In the genomic region with DNA sequence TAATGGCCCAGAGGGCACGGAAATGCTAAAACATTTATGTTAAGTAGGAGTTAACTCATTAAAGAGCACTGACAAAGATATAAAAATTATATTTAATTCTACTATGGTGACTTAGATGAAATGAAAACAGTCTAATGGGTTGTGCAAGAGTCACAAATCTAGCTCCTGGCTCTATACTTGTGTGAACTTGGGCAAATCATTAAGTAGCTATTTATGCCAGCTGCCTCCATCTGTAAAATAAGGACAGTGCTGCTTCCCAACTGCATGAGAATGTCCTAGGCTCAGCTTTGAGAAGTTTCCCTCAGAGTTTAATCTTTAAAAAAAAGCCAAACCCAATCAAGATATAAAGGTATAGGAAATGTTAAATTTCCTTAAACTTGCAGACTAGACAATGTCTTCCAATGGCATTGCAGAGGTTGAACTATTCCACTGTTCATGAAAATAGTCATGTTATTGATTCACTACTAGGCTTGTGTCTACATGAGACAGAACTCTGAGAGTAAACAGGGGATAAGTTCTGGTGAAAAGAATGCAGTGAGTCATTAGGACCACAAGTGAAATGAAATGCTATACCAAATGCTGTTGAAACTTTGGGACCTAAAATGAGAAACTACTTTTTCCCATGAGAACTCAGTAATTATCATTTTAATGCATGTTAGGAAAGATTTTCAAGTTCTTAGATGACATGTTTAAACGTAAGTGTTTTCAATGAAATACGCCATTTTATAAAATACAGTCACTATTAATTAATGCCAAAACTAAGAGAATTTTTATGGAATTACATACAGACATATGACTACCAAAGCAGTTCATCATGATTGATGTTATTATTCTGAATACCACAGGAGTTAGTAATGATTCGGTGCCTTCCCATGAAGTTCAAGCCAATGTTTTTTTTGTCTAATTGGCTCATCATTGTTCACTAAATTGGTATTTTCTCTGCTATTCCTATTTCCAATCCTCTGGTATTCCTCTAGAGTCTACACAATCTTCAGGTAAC, we compare ENCODE assay signal across 10 cellular contexts.
DNase-seq lines count a peak whose midpoint lies in the region; FAIRE-seq and TF ChIP-seq lines count a peak whose summit lies in the region.
"Had no signal": no experiment of that assay in that cellular context is flagged by ENCODE, and none has a peak within 500 bp of the region (broad histone marks: within the 10 kb centered on the region; RNA-seq: fewer than 3 reads in every experiment).

No MANE protein-coding gene starts in this region.

- peak overlapping the region; percentile 41 for H3K9ac ChIP-seq in mesenchymal stem cell (ENCODE audit: low read length)

- H4K8ac ChIP-seq in mesenchymal stem cell (ENCODE audit: low read length): no peak overlapping the region

- H3K4me3 ChIP-seq in astrocyte of the spinal cord (ENCODE audit: low read depth, low read length) (no peak overlapping the region), mesenchymal stem cell (ENCODE audit: insufficient read depth in 1 of 2, low read depth in 1 of 2, low read length in 2 of 2) (no peak overlapping the region), H7 (ENCODE audit: insufficient read depth, low read depth, low read length) (no peak overlapping the region)

- no peak overlapping the region for H3K4me2 ChIP-seq in mesenchymal stem cell (ENCODE audit: low read length, poor library complexity, severe bottlenecking)

- H3K36me3 ChIP-seq in mesenchymal stem cell (ENCODE audit: control insufficient read depth in 1 of 2, insufficient read depth in 2 of 2, low read depth in 1 of 2, low read length in 2 of 2) (peaks cover 0 to 3% of the 10 kb centered on the region in 2 experiments), H7 (replicated peaks; ENCODE audit: control insufficient read depth, insufficient read depth, low read length) (no peaks in the 10 kb centered on the region)

- H2BK12ac ChIP-seq in mesenchymal stem cell (ENCODE audit: low read length in 2 of 2): no peak overlapping the region

- no peak overlapping the region for H3K4ac ChIP-seq in mesenchymal stem cell (ENCODE audit: low read depth in 1 of 2, low read length in 2 of 2)

- FAIRE-seq in frontal cortex (lab: Jason Lieb, UNC): no peak

- H3K14ac ChIP-seq in mesenchymal stem cell (ENCODE audit: low read length in 2 of 2): no peak overlapping the region

- H3K23ac ChIP-seq in mesenchymal stem cell (ENCODE audit: low read length in 2 of 2): no peak overlapping the region

- peak overlapping the region in 1 of 2 experiments; percentile 70 for H3K18ac ChIP-seq in mesenchymal stem cell (ENCODE audit: low read depth in 1 of 2, low read length in 2 of 2)

- DNase-seq in COLO829 (ENCODE audit: low spot score) (peak; percentile 36), HuH-7 (ENCODE audit: low spot score) (peak; percentile 10), astrocyte of the spinal cord (ENCODE audit: low read depth, low spot score) (peak; percentile 94), mesenchymal stem cell (peak; percentile 95), frontal cortex (ENCODE audit: low spot score in 2 of 2) (no peak), HuH-7.5 (ENCODE audit: low spot score) (no peak), H7 (no peak), GF-D8 (lab: John Stamatoyannopoulos, UW) (no peak)
- DNase-seq: left colon, NCI-H187 had no signal

- H3K79me1 ChIP-seq in mesenchymal stem cell (replicated peaks; ENCODE audit: low read length, poor library complexity, severe bottlenecking): peaks cover 6% of the 10 kb centered on the region

- H3K27me3 ChIP-seq in mesenchymal stem cell (ENCODE audit: control insufficient read depth in 1 of 2, insufficient read depth in 1 of 2, low read length in 2 of 2) (no peaks in the 10 kb centered on the region), H7 (ENCODE audit: control insufficient read depth, insufficient read depth, low read length) (no peaks in the 10 kb centered on the region)

- H2AK5ac ChIP-seq in mesenchymal stem cell (ENCODE audit: low read length, severe bottlenecking): no peak overlapping the region

- H3K4me1 ChIP-seq in mesenchymal stem cell (ENCODE audit: control insufficient read depth, insufficient read depth, low read depth, low read length): peaks cover 5% of the 10 kb centered on the region

- no peak overlapping the region for H2BK15ac ChIP-seq in mesenchymal stem cell (ENCODE audit: low read depth, poor library complexity, severe bottlenecking)

- H2BK120ac ChIP-seq in mesenchymal stem cell (ENCODE audit: low read depth, low read length): no peak overlapping the region

- H4K91ac ChIP-seq in mesenchymal stem cell (ENCODE audit: low read length): no peak overlapping the region

- no peak overlapping the region for H2AFZ ChIP-seq in mesenchymal stem cell (ENCODE audit: low read depth, low read length)

- H2BK5ac ChIP-seq in mesenchymal stem cell (ENCODE audit: low read depth, low read length, poor library complexity, severe bottlenecking): no peak overlapping the region

- H3K9me3 ChIP-seq in mesenchymal stem cell (ENCODE audit: control insufficient read depth, low read length): no peaks in the 10 kb centered on the region

- peak overlapping the region; percentile 98 for H3K27ac ChIP-seq in mesenchymal stem cell (ENCODE audit: low read length, poor library complexity, severe bottlenecking)

- no peak for TF ChIP-seq CTCF in astrocyte of the spinal cord (IDR thresholded peaks at IDR 0.05; ENCODE audit: low read depth, low read length)

- 0% methylated on average over 1 of the region's 4 CpGs for WGBS in mesenchymal stem cell

- in situ Hi-C loops in astrocyte of the spinal cord (cut with HindIII; ENCODE audit: low sequenced_read_pairs): no loop called here

Comparison
In these comparisons a context has a peak if more than half of its experiments do, and no peak if none do; other contexts are left out.
1. DNase-seq: peak in COLO829 (single experiment), HuH-7 (single experiment), astrocyte of the spinal cord (single experiment) and mesenchymal stem cell (single experiment); none in frontal cortex (0 of 2), HuH-7.5 (single experiment), H7 (single experiment) and GF-D8 (single experiment).